Comparison of ENCODE assay signal across 19 cellular contexts in the genomic region with DNA sequence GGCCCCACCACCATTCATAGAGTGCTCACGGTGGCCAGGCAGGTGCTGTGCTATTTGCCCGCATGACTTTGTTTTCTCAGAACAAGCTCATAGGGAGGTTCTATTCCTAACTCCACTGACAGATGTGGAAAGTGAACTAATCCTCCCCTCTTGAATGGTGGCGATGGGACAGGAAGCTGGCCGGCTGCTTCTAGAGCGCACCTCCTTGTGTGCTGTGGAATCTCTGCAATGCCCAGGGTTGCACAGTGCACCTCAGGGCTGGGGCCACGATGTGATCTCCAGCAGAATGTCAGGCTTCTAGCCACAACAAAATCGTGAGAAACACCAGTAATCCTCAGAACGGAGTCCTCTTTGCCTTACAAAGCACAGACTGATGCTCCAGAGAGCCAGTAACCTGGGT. TPM values are rescaled to one million over a fixed set of nuclear protein-coding genes. Genes with fewer than 3 reads are reported as not detected.
A peak's percentile ranks its signal among the peaks of the same experiment; 100 is the strongest.
DNase-seq lines count a peak whose midpoint lies in the region; TF ChIP-seq lines count a peak whose summit lies in the region.
"Had no signal": no experiment of that assay in that cellular context is flagged by ENCODE, and none has a peak within 500 bp of the region (broad histone marks: within the 10 kb centered on the region; RNA-seq: fewer than 3 reads in every experiment).

No MANE protein-coding gene starts in this region.

- H3K4me1 ChIP-seq in Caco-2: peaks cover 15% of the 10 kb centered on the region; the same call in 1 of the 2 replicates
- H3K4me1 ChIP-seq in esophagus (ENCODE audit: control insufficient read depth in 2 of 2, insufficient read depth in 2 of 2, low read length in 1 of 2): peaks cover 0 to 12% of the 10 kb centered on the region in 2 donors
- H3K4me1 ChIP-seq in smooth muscle cell (ENCODE audit: low read depth): peaks cover 4% of the 10 kb centered on the region
- H3K4me1 ChIP-seq: BE2C had no signal

- TF ChIP-seq CTCF in Caco-2 (IDR thresholded peaks at IDR 0.05; ENCODE audit: insufficient read depth in 1 of 2, low read depth in 1 of 2, low read length in 1 of 2, severe bottlenecking in 1 of 2, unreplicated experiment in 1 of 2) (no peak), nephron progenitor cell (IDR thresholded peaks at IDR 0.05) (no peak), smooth muscle cell (IDR thresholded peaks at IDR 0.05; ENCODE audit: borderline replicate concordance, insufficient read depth, poor library complexity, severe bottlenecking) (no peak)

- no peak overlapping the region for H3K4me2 ChIP-seq in smooth muscle cell
- H3K4me2 ChIP-seq: KMS-11, SK-N-SH had no signal

- H2AFZ ChIP-seq in smooth muscle cell (ENCODE audit: low read depth): no peak overlapping the region

- 49 to 52% methylated on average over 8 of the region's 8 CpGs for WGBS in esophagus, 2 donors
- 73% methylated on average over 8 of the region's 8 CpGs for WGBS in smooth muscle cell (ENCODE audit: low lambda C conversion rate)

- no peaks in the 10 kb centered on the region for H3K27me3 ChIP-seq in Caco-2 (replicated peaks; ENCODE audit: control insufficient read depth, insufficient read depth, low read length)
- no peaks in the 10 kb centered on the region for H3K27me3 ChIP-seq in esophagus (ENCODE audit: control insufficient read depth in 1 of 2, insufficient read depth in 2 of 2, low read length in 2 of 2)
- H3K27me3 ChIP-seq in smooth muscle cell (ENCODE audit: low read depth): no peaks in the 10 kb centered on the region
- H3K27me3 ChIP-seq: BE2C had no signal

- H3K4me1 Mint-ChIP-seq in Caco-2 (ENCODE audit: low read depth, unreplicated experiment): peaks cover 8% of the 10 kb centered on the region
- H3K4me1 Mint-ChIP-seq in nephron progenitor cell: peaks cover 48% of the 10 kb centered on the region

- H3K9ac ChIP-seq in smooth muscle cell (ENCODE audit: low read depth): no peak overlapping the region
- H3K9ac ChIP-seq: KMS-11, SK-N-SH had no signal

- H4K20me1 ChIP-seq in smooth muscle cell (ENCODE audit: low read depth): no peaks in the 10 kb centered on the region

- no TSS peak for BruUV-seq in Caco-2 (replicated peaks; lab: Mats Ljungman, UMichigan)

- H3K79me2 ChIP-seq in smooth muscle cell (ENCODE audit: low read depth): no peaks in the 10 kb centered on the region

- H3K4me3 ChIP-seq in Caco-2 (ENCODE audit: low read depth, low read length) (no peak overlapping the region), esophagus (ENCODE audit: low read depth in 1 of 2, low read length in 2 of 2) (no peak overlapping the region), smooth muscle cell (no peak overlapping the region)

- H3K9me3 ChIP-seq in Caco-2 (no peaks in the 10 kb centered on the region), esophagus (ENCODE audit: control insufficient read depth in 2 of 2, insufficient read depth in 1 of 2, low read depth in 1 of 2, low read length in 1 of 2) (no peaks in the 10 kb centered on the region), smooth muscle cell (replicated peaks; ENCODE audit: low read depth) (no peaks in the 10 kb centered on the region)
- H3K9me3 ChIP-seq: BE2C, SK-N-SH had no signal

- H3K27ac ChIP-seq in esophagus (ENCODE audit: low read depth in 2 of 2, low read length in 1 of 2): peak overlapping the region; percentile 64 to 71
- H3K27ac ChIP-seq in smooth muscle cell (ENCODE audit: low read depth): no peak overlapping the region
- H3K27ac ChIP-seq: KMS-11 had no signal

- H3K27ac Mint-ChIP-seq in Caco-2 (ENCODE audit: unreplicated experiment) (peak overlapping the region; percentile 20), nephron progenitor cell (peak overlapping the region; percentile 95)
- H3K27ac Mint-ChIP-seq: CD4-positive, alpha-beta T cell had no signal

- POLR2A ChIA-PET in Caco-2 (lab: Charles Lee): no interaction called here

- H3K9me3 Mint-ChIP-seq in Caco-2 (ENCODE audit: unreplicated experiment) (no peaks in the 10 kb centered on the region), nephron progenitor cell (no peaks in the 10 kb centered on the region)
- H3K9me3 Mint-ChIP-seq: CD4-positive, alpha-beta T cell; H9 had no signal

- H3K4me3 Mint-ChIP-seq in Caco-2 (ENCODE audit: unreplicated experiment) (no peak overlapping the region), nephron progenitor cell (peak overlapping the region; percentile 28)
- H3K4me3 Mint-ChIP-seq: CD4-positive, alpha-beta T cell; H9 had no signal

- CTCF ChIA-PET in Caco-2 (lab: Charles Lee): interaction anchor here (0.7 kb wide), 1 partner anchor 8 kb away, joined by 3 read pairs; no protein-coding TSS in a partner anchor

- H3K36me3 ChIP-seq in Caco-2 (ENCODE audit: control insufficient read depth, insufficient read depth, low read length): no peaks in the 10 kb centered on the region
- no peaks in the 10 kb centered on the region for H3K36me3 ChIP-seq in esophagus (ENCODE audit: control insufficient read depth in 2 of 2, insufficient read depth in 2 of 2, low read length in 1 of 2)
- no peaks in the 10 kb centered on the region for H3K36me3 ChIP-seq in smooth muscle cell (ENCODE audit: low read depth)
- H3K36me3 ChIP-seq: BE2C had no signal

- no peak for DNase-seq in Caco-2
- peak; percentile 43 for DNase-seq in NCI-H524 treated with DMSO at 0.1 percent for 48 hours (lab: John Stamatoyannopoulos, UW)
- DNase-seq in nephron progenitor cell: no peak
- no peak for DNase-seq in middle frontal gyrus (ENCODE audit: extremely low spot score, low spot score)
- no peak for DNase-seq in activated CD8-positive, alpha-beta memory T cell treated with anti-CD3 and anti-CD28 coated beads for 24 hours
- DNase-seq in NCI-H1417 treated with DMSO at 0.1 percent for 48 hours (lab: John Stamatoyannopoulos, UW): no peak
- no peak for DNase-seq in smooth muscle cell (lab: John Stamatoyannopoulos, UW; ENCODE audit: unreplicated experiment)
- DNase-seq: BE2C; Calu3; CD4-positive, alpha-beta T cell; GF-D8; H9; NCI-H1436 treated with DMSO at 0.1 percent for 48 hours; NCI-H2171; NCI-H446 treated with DMSO at 0.1 percent for 48 hours; SHP77 treated with DMSO at 0.1 percent for 48 hours; SK-N-SH had no signal

- H3K36me3 Mint-ChIP-seq in Caco-2 (ENCODE audit: insufficient read depth, unreplicated experiment): no peaks in the 10 kb centered on the region
- no peaks in the 10 kb centered on the region for H3K36me3 Mint-ChIP-seq in nephron progenitor cell (ENCODE audit: low read depth)

- no peaks in the 10 kb centered on the region for H3K27me3 Mint-ChIP-seq in Caco-2 (ENCODE audit: insufficient read depth, unreplicated experiment)
- H3K27me3 Mint-ChIP-seq in nephron progenitor cell (ENCODE audit: low read depth, poor library complexity): peaks cover 5% of the 10 kb centered on the region

- intact Hi-C loops in Caco-2 (cut with micrococcal nuclease; ENCODE audit: unreplicated experiment): no loop called here

- no peaks in the 10 kb centered on the region for H3F3A ChIP-seq in smooth muscle cell (ENCODE audit: low read depth)

RNA-seq across cellular contexts. Expression of a gene that starts 53.8 kb away (rescaled TPM):
- total RNA-seq in Caco-2 (2022): 44.9 and 45.5 TPM in 2 replicates
- 10 to 100 TPM; 12.5 to 15.4 TPM for polyA plus RNA-seq in esophagus
- total RNA-seq in smooth muscle cell: 3.6 and 3.8 TPM in 2 replicates
- 1.6 and 2.7 TPM in 2 replicates for polyA plus RNA-seq in smooth muscle cell
- polyA plus RNA-seq: SK-N-SH had no signal
